Comparison of ENCODE assay signal across 9 cellular contexts in genomic region chr22:37228106-37229011, GRCh38. TPM values are rescaled to one million over a fixed set of nuclear protein-coding genes. Genes with fewer than 3 reads are reported as not detected.
A peak's percentile ranks its signal among the peaks of the same experiment; 100 is the strongest.
DNase-seq lines count a peak whose midpoint lies in the region; ATAC-seq and TF ChIP-seq lines count a peak whose summit lies in the region.
"Had no signal": no experiment of that assay in that cellular context is flagged by ENCODE, and none has a peak within 500 bp of the region (broad histone marks: within the 10 kb centered on the region; RNA-seq: fewer than 3 reads in every experiment).

No MANE protein-coding gene starts in this region.

- peak overlapping the region; percentile 58 for H3K9ac ChIP-seq in BLaER1

- H3K4me2 ChIP-seq in BLaER1, result peak overlapping the region; percentile 95

- no peak for DNase-seq in Panc1 (ENCODE audit: low read depth, low spot score)
- peak; percentile 58 for DNase-seq in activated naive CD8-positive, alpha-beta T cell treated with anti-CD3 and anti-CD28 coated beads, Interleukin-2, amount 50 U/mL, for 24 hours
- DNase-seq in lung microvascular endothelial cell (ENCODE audit: low read depth in 2 of 2), result peak; percentile 20 to 38
- no peak for DNase-seq in NCI-H510A (lab: John Stamatoyannopoulos, UW)
- DNase-seq in central memory CD4-positive, alpha-beta T cell, result no peak
- no peak for DNase-seq in NCI-H1105 treated with DMSO at 0.1 percent for 48 hours (lab: John Stamatoyannopoulos, UW)
- no peak for DNase-seq in inferior parietal cortex (ENCODE audit: extremely low spot score)

- H3K27ac Mint-ChIP-seq in activated naive CD8-positive, alpha-beta T cell treated with anti-CD3 and anti-CD28 coated beads, Interleukin-2, amount 50 U/mL, for 24 hours, result peak overlapping the region; percentile 93

- peaks cover 90% of the 10 kb centered on the region for H4K20me1 ChIP-seq in BLaER1

- H3K27me3 ChIP-seq in BLaER1 (no peaks in the 10 kb centered on the region), Panc1 (ENCODE audit: control insufficient read depth, insufficient read depth, low read length) (no peaks in the 10 kb centered on the region)

- TF ChIP-seq CTCF in Panc1 (IDR thresholded peaks at IDR 0.05), result no peak

- H3K4me1 Mint-ChIP-seq in activated naive CD8-positive, alpha-beta T cell treated with anti-CD3 and anti-CD28 coated beads, Interleukin-2, amount 50 U/mL, for 24 hours, result peaks cover 90% of the 10 kb centered on the region

- in situ Hi-C loops in Panc1 (cut with HindIII; ENCODE audit: low pct_unique_long_range_greater_than_20kb, low sequenced_read_pairs), result no loop called here

- H3K4me1 ChIP-seq in BLaER1 (peaks cover 84% of the 10 kb centered on the region), Panc1 (ENCODE audit: control insufficient read depth, insufficient read depth, low read length) (peaks cover 21% of the 10 kb centered on the region)
- H3K4me1 ChIP-seq: psoas muscle had no signal

- no peaks in the 10 kb centered on the region for H3K9me3 Mint-ChIP-seq in activated naive CD8-positive, alpha-beta T cell treated with anti-CD3 and anti-CD28 coated beads, Interleukin-2, amount 50 U/mL, for 24 hours

- peak overlapping the region; percentile 67 for H3K4me3 Mint-ChIP-seq in activated naive CD8-positive, alpha-beta T cell treated with anti-CD3 and anti-CD28 coated beads, Interleukin-2, amount 50 U/mL, for 24 hours

- no peaks in the 10 kb centered on the region for H3K27me3 Mint-ChIP-seq in activated naive CD8-positive, alpha-beta T cell treated with anti-CD3 and anti-CD28 coated beads, Interleukin-2, amount 50 U/mL, for 24 hours

- H3K36me3 ChIP-seq in BLaER1 (peaks cover 67% of the 10 kb centered on the region), Panc1 (ENCODE audit: control insufficient read depth, insufficient read depth, low read length) (no peaks in the 10 kb centered on the region)

- intact Hi-C loops in Panc1 (cut with micrococcal nuclease; ENCODE audit: unreplicated experiment), result no loop called here

- H3K27ac ChIP-seq in BLaER1, result peak overlapping the region; percentile 73
- peak overlapping the region; percentile 61 for H3K27ac ChIP-seq in Panc1 (ENCODE audit: low read length)
- H3K27ac ChIP-seq: psoas muscle had no signal

- no TSS peak for BruUV-seq in Panc1 (replicated peaks; lab: Mats Ljungman, UMichigan)

- peaks cover 78% of the 10 kb centered on the region for H3K36me3 Mint-ChIP-seq in activated naive CD8-positive, alpha-beta T cell treated with anti-CD3 and anti-CD28 coated beads, Interleukin-2, amount 50 U/mL, for 24 hours (ENCODE audit: low read depth)

- H3K4me3 ChIP-seq in BLaER1, result peak overlapping the region; percentile 23
- H3K4me3 ChIP-seq in Panc1 (ENCODE audit: low read depth in 2 of 2, low read length in 2 of 2), result no peak overlapping the region
- H3K4me3 ChIP-seq: psoas muscle had no signal

- H3K9me3 ChIP-seq in BLaER1, result no peaks in the 10 kb centered on the region
- H3K9me3 ChIP-seq in Panc1 (ENCODE audit: control insufficient read depth, insufficient read depth, low read depth, low read length), result no peaks in the 10 kb centered on the region
- H3K9me3 ChIP-seq: psoas muscle had no signal

- POLR2A ChIA-PET in Panc1 (lab: Charles Lee), result interaction anchor here (0.6 kb wide), 2 partner anchors 12 to 342 kb away, joined by 3 to 7 read pairs; no protein-coding TSS in a partner anchor

- CTCF ChIA-PET in Panc1 (lab: Charles Lee), result interaction anchor here (0.6 to 1.5 kb wide), 4 partner anchors 11 to 63 kb away, joined by 3 to 5 read pairs (median 4); no protein-coding TSS in a partner anchor

- ATAC-seq in Panc1, result peak; percentile 23; the same call in 1 of the 2 replicates
- no peak for ATAC-seq in activated naive CD8-positive, alpha-beta T cell treated with anti-CD3 and anti-CD28 coated beads, Interleukin-2, amount 50 U/mL, for 24 hours

RNA-seq across cellular contexts. Expression of gene RAC2, which starts 15.7 kb away (rescaled TPM):
- total RNA-seq in Panc1 (2021; ENCODE audit: unreplicated experiment) (1.5 TPM), lung microvascular endothelial cell (3.0 and 15.3 TPM in 2 replicates)
- polyA plus RNA-seq in Panc1 (2012; ENCODE audit: insufficient read length), result 0.55 TPM

RNA-seq across cellular contexts. Expression of gene SSTR3, which starts 16.1 kb away (rescaled TPM):
- total RNA-seq in Panc1 (2021; ENCODE audit: unreplicated experiment), result 0.08 TPM
- not detected for polyA plus RNA-seq in Panc1 (2012; ENCODE audit: insufficient read length)
- total RNA-seq in lung microvascular endothelial cell, result not detected in 2 replicates
- total RNA-seq: psoas muscle had no signal

RNA-seq across cellular contexts. Expression of gene C1QTNF6, which starts 40.3 kb away (rescaled TPM):
- 25.0 TPM for total RNA-seq in Panc1 (2021; ENCODE audit: unreplicated experiment)
- polyA plus RNA-seq in Panc1 (2012; ENCODE audit: insufficient read length), result 24.0 TPM
- total RNA-seq in lung microvascular endothelial cell, result 0.99 and 4.6 TPM in 2 replicates

RNA-seq across cellular contexts. Expression of gene CYTH4, which starts 53.9 kb away (rescaled TPM):
- total RNA-seq in Panc1 (2021; ENCODE audit: unreplicated experiment), result 1.3 TPM
- polyA plus RNA-seq in Panc1 (2012; ENCODE audit: insufficient read length), result 1.6 TPM
- total RNA-seq in lung microvascular endothelial cell, result under 0.01 TPM in 1 of 2 replicates, not detected in the other

Comparison
In these comparisons a context has a peak if more than half of its experiments do, and no peak if none do; other contexts are left out.
1. DNase-seq: peak in activated naive CD8-positive, alpha-beta T cell treated with anti-CD3 and anti-CD28 coated beads, Interleukin-2, amount 50 U/mL, for 24 hours (single experiment) and lung microvascular endothelial cell (2 of 2); none in Panc1 (single experiment), NCI-H510A (single experiment), central memory CD4-positive, alpha-beta T cell (single experiment), NCI-H1105 treated with DMSO at 0.1 percent for 48 hours (single experiment) and inferior parietal cortex (single experiment).